ENCODE assay signal across 15 cellular contexts in genomic region chr1:112576240-112576639, GRCh38. TPM values are rescaled to one million over a fixed set of nuclear protein-coding genes. Genes with fewer than 3 reads are reported as not detected.
DNase-seq lines count a peak whose midpoint lies in the region; ATAC-seq and TF ChIP-seq lines count a peak whose summit lies in the region.
"Had no signal": no experiment of that assay in that cellular context is flagged by ENCODE, and none has a peak within 500 bp of the region (broad histone marks: within the 10 kb centered on the region; RNA-seq: fewer than 3 reads in every experiment).

No MANE protein-coding gene starts in this region.

- H3K27me3 ChIP-seq in GM23248 (replicated peaks; ENCODE audit: insufficient read depth) (no peaks in the 10 kb centered on the region), SJSA1 (replicated peaks) (no peaks in the 10 kb centered on the region)
- H3K27me3 ChIP-seq in CD4-positive, alpha-beta T cell (ENCODE audit: control insufficient read depth, insufficient read depth, low read length): no peaks in the 10 kb centered on the region
- H3K27me3 ChIP-seq in CD4-positive, alpha-beta memory T cell (ENCODE audit: insufficient read depth, low read length): no peaks in the 10 kb centered on the region
- H3K27me3 ChIP-seq: BLaER1 had no signal

- H3K9me3 Mint-ChIP-seq in mesothelial cell of epicardium: peaks cover 7% of the 10 kb centered on the region
- H3K9me3 Mint-ChIP-seq in CD4-positive, alpha-beta T cell: no peaks in the 10 kb centered on the region
- no peaks in the 10 kb centered on the region for H3K9me3 Mint-ChIP-seq in CD4-positive, alpha-beta memory T cell

- H3K36me3 ChIP-seq in GM23248 (ENCODE audit: low read depth): peaks cover 30% of the 10 kb centered on the region
- peaks cover 49% of the 10 kb centered on the region for H3K36me3 ChIP-seq in SJSA1
- no peaks in the 10 kb centered on the region for H3K36me3 ChIP-seq in CD4-positive, alpha-beta memory T cell (ENCODE audit: insufficient read depth, low read length)

- H3K27ac Mint-ChIP-seq in mesothelial cell of epicardium: peak overlapping the region; percentile 48
- H3K27ac Mint-ChIP-seq in CD4-positive, alpha-beta T cell: no peak overlapping the region
- no peak overlapping the region for H3K27ac Mint-ChIP-seq in CD4-positive, alpha-beta memory T cell

- no peak overlapping the region for H2AFZ ChIP-seq in GM23248

- POLR2A ChIA-PET in CD4-positive, alpha-beta T cell (lab: Charles Lee): no interaction called here
- POLR2A ChIA-PET in CD4-positive, alpha-beta memory T cell (lab: Charles Lee; ENCODE audit: partially characterized antibody): no interaction called here

- intact Hi-C loops in CD4-positive, alpha-beta T cell (cut with DNase I, micrococcal nuclease): no loop called here
- intact Hi-C loops in CD4-positive, alpha-beta memory T cell (cut with micrococcal nuclease): no loop called here

- H3K4me3 ChIP-seq in GM23248 (no peak overlapping the region), SJSA1 (no peak overlapping the region)
- no peak overlapping the region for H3K4me3 ChIP-seq in CD4-positive, alpha-beta memory T cell (ENCODE audit: low read length in 2 of 2)
- H3K4me3 ChIP-seq: BLaER1, GM12878 had no signal

- DNase-seq in GM23248: no peak
- no peak for DNase-seq in SJSA1 (ENCODE audit: low read depth in 1 of 2, low spot score in 2 of 2)
- DNase-seq in mesothelial cell of epicardium (ENCODE audit: low spot score in 2 of 2, unreplicated experiment in 2 of 2): no peak
- no peak for DNase-seq in CD4-positive, alpha-beta T cell
- no peak for DNase-seq in stimulated activated CD4-positive, alpha-beta T cell treated with anti-CD3 and anti-CD28 coated beads, Interleukin-2, amount 100 ng/mL, for 48 hours
- no peak for DNase-seq in CD4-positive, alpha-beta memory T cell
- DNase-seq: AML-193, Calu3, DMS 273 treated with DMSO at 0.1 percent for 48 hours, GOT3, H9 had no signal

- H3K79me2 ChIP-seq in GM23248 (ENCODE audit: insufficient read depth): no peaks in the 10 kb centered on the region

- H3K27ac ChIP-seq in GM23248 (peak overlapping the region; percentile 13; the same call in 1 of the 2 replicates), SJSA1 (peak overlapping the region; percentile 11; the same call in 1 of the 2 replicates)
- H3K27ac ChIP-seq in CD4-positive, alpha-beta T cell (ENCODE audit: low read depth, low read length): no peak overlapping the region
- H3K27ac ChIP-seq in CD4-positive, alpha-beta memory T cell (ENCODE audit: low read depth, low read length): no peak overlapping the region
- H3K27ac ChIP-seq: BLaER1 had no signal

- no peaks in the 10 kb centered on the region for H3K9me2 ChIP-seq in GM23248 (ENCODE audit: insufficient read depth)

- in situ Hi-C loops in GM23248 (cut with MboI): no loop called here

- no peak overlapping the region for H3K4me3 Mint-ChIP-seq in mesothelial cell of epicardium
- no peak overlapping the region for H3K4me3 Mint-ChIP-seq in CD4-positive, alpha-beta T cell
- no peak overlapping the region for H3K4me3 Mint-ChIP-seq in CD4-positive, alpha-beta memory T cell
- H3K4me3 Mint-ChIP-seq: H9 had no signal

- H4K20me1 ChIP-seq in GM23248 (ENCODE audit: insufficient read depth): no peaks in the 10 kb centered on the region
- H4K20me1 ChIP-seq: BLaER1 had no signal

- H3K4me1 ChIP-seq in GM23248 (ENCODE audit: insufficient read depth) (peaks cover 23% of the 10 kb centered on the region), SJSA1 (replicated peaks) (peaks cover 14% of the 10 kb centered on the region)
- H3K4me1 ChIP-seq in CD4-positive, alpha-beta memory T cell (ENCODE audit: insufficient read depth, low read length): no peaks in the 10 kb centered on the region
- H3K4me1 ChIP-seq: BLaER1 had no signal

- peaks cover 14% of the 10 kb centered on the region for H3K4me1 Mint-ChIP-seq in mesothelial cell of epicardium
- no peaks in the 10 kb centered on the region for H3K4me1 Mint-ChIP-seq in CD4-positive, alpha-beta T cell (ENCODE audit: low read depth)
- H3K4me1 Mint-ChIP-seq in CD4-positive, alpha-beta memory T cell: peaks cover 0 to 1% (median 0%) of the 10 kb centered on the region in 4 donors
- H3K4me1 Mint-ChIP-seq: H9 had no signal

- ATAC-seq in CD4-positive, alpha-beta T cell (ENCODE audit: poor library complexity): no peak
- no peak for ATAC-seq in HG02588 (IDR thresholded peaks at IDR 0.05; ENCODE audit: unreplicated experiment)
- ATAC-seq: GM12878, HepG2 had no signal

- 91 to 99% methylated on average over 3 of the region's 3 CpGs for WGBS in GM23248 (ENCODE audit: low coverage in 1 of 2, low lambda C conversion rate in 2 of 2, missing lambda C conversion rate in 2 of 2), 2 experiments

- TF ChIP-seq CTCF in mesothelial cell of epicardium (IDR thresholded peaks at IDR 0.05; ENCODE audit: unreplicated experiment): no peak
- no peak for TF ChIP-seq CTCF in CD4-positive, alpha-beta T cell (IDR thresholded peaks at IDR 0.05)

- CTCF ChIA-PET in CD4-positive, alpha-beta T cell (lab: Charles Lee): no interaction called here
- CTCF ChIA-PET in CD4-positive, alpha-beta memory T cell (lab: Charles Lee; ENCODE audit: partially characterized antibody): interaction anchor here (1.2 to 1.3 kb wide), 2 partner anchors 19 to 140 kb away, joined by 3 read pairs; no protein-coding TSS in a partner anchor

- H3K9ac ChIP-seq in GM23248: no peak overlapping the region
- H3K9ac ChIP-seq: BLaER1 had no signal

- H3K27me3 Mint-ChIP-seq in mesothelial cell of epicardium (ENCODE audit: low read depth): no peaks in the 10 kb centered on the region
- H3K27me3 Mint-ChIP-seq in CD4-positive, alpha-beta T cell: no peaks in the 10 kb centered on the region
- H3K27me3 Mint-ChIP-seq in CD4-positive, alpha-beta memory T cell: no peaks in the 10 kb centered on the region

- peaks cover 18% of the 10 kb centered on the region for H3F3A ChIP-seq in GM23248 (ENCODE audit: insufficient read depth)

- peaks cover 44% of the 10 kb centered on the region for H3K36me3 Mint-ChIP-seq in mesothelial cell of epicardium
- peaks cover 58% of the 10 kb centered on the region for H3K36me3 Mint-ChIP-seq in CD4-positive, alpha-beta T cell (ENCODE audit: low read depth)
- peaks cover 34 to 36% of the 10 kb centered on the region in 2 donors for H3K36me3 Mint-ChIP-seq in CD4-positive, alpha-beta memory T cell

- H3K9me3 ChIP-seq in GM23248 (ENCODE audit: low read depth) (no peaks in the 10 kb centered on the region), SJSA1 (replicated peaks) (no peaks in the 10 kb centered on the region)
- no peaks in the 10 kb centered on the region for H3K9me3 ChIP-seq in CD4-positive, alpha-beta T cell (ENCODE audit: control insufficient read depth, low read length)
- no peaks in the 10 kb centered on the region for H3K9me3 ChIP-seq in CD4-positive, alpha-beta memory T cell (ENCODE audit: control insufficient read depth in 1 of 2, low read length in 2 of 2)
- H3K9me3 ChIP-seq: BLaER1 had no signal

- no peak overlapping the region for H3K4me2 ChIP-seq in GM23248 (ENCODE audit: unreplicated experiment)
- H3K4me2 ChIP-seq: BLaER1 had no signal

RNA-seq across cellular contexts. Expression of gene ST7L, which starts 42.7 kb away (rescaled TPM):
- 10.5 and 13.9 TPM in 2 replicates for total RNA-seq in GM23248 (2014; rRNA removed; shearing (Covaris generic))
- 21.0 TPM in 2 replicates for polyA plus RNA-seq in GM23248 (2016; fragmentation: Nextera tagmentation; extraction: Ambion mirVana)
- total RNA-seq in SJSA1 (2014; rRNA removed; shearing (Covaris generic)): 15.0 and 28.4 TPM in 2 replicates
- 26.5 to 30.0 TPM (median 27.6 TPM) in 3 replicates for total RNA-seq in mesothelial cell of epicardium
- 10 to 100 TPM; 25.5 to 29.8 TPM for total RNA-seq in CD4-positive, alpha-beta T cell
- 10 to 100 TPM; 24.3 to 27.2 TPM for total RNA-seq in CD4-positive, alpha-beta memory T cell
- 10 to 100 TPM; 10.9 to 13.8 TPM for polyA plus RNA-seq in CD4-positive, alpha-beta memory T cell

RNA-seq across cellular contexts. Expression of gene CAPZA1, which starts 43.4 kb away (rescaled TPM):
- total RNA-seq in GM23248 (2014; rRNA removed; shearing (Covaris generic)): 266 and 273 TPM in 2 replicates
- 279 and 286 TPM in 2 replicates for polyA plus RNA-seq in GM23248 (2016; fragmentation: Nextera tagmentation; extraction: Ambion mirVana)
- total RNA-seq in SJSA1 (2014; rRNA removed; shearing (Covaris generic)): 198 and 301 TPM in 2 replicates
- total RNA-seq in mesothelial cell of epicardium: 109 to 118 TPM (median 116 TPM) in 3 replicates
- 100 to 1,000 TPM; 166 to 179 TPM for total RNA-seq in CD4-positive, alpha-beta T cell
- 100 to 1,000 TPM; 149 to 157 TPM for total RNA-seq in CD4-positive, alpha-beta memory T cell
- 100 to 1,000 TPM; 241 to 296 TPM for polyA plus RNA-seq in CD4-positive, alpha-beta memory T cell

Comparison
In these comparisons a context has a peak if more than half of its experiments do, and no peak if none do; other contexts are left out.
1. H3K27ac ChIP-seq: peak in GM23248 (single experiment) and SJSA1 (single experiment); none in CD4-positive, alpha-beta T cell (single experiment) and CD4-positive, alpha-beta memory T cell (single experiment).